In the genomic region with DNA sequence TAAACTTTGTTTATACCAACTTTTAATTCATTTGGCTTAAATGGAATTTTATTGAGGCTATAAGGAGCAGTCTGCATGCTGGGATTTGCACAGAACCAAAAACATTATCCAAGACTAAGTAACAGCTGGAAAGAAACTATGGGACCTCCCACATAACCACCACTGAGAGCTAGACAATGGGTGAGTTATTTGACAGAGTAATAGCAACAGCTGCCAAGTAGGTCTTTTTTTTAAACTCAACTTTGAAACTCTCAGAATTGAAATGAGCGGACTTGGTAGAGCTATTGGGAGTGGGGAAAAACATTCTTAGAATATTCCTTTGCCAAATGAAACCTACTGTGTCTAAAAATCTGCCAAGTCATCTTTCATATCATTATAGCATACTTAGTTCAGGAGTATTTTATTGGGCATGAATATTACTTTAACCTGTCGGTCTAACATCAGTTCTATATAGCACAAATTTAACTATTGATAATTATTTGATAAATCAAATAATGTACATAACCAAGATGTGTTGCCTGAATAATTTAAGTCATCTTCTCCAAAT, we compare ENCODE assay signal across 17 cellular contexts.
DNase-seq lines count a peak whose midpoint lies in the region; ATAC-seq and TF ChIP-seq lines count a peak whose summit lies in the region.
"Had no signal": no experiment of that assay in that cellular context is flagged by ENCODE, and none has a peak within 500 bp of the region (broad histone marks: within the 10 kb centered on the region; RNA-seq: fewer than 3 reads in every experiment).

No MANE protein-coding gene starts in this region.

- no peak overlapping the region for H3K4me3 ChIP-seq in fibroblast of mammary gland (ENCODE audit: control insufficient read depth, low read depth, low read length)
- H3K4me3 ChIP-seq: lung had no signal

- DNase-seq in HT1080 (ENCODE audit: low read depth) (peak; percentile 6), SK-MEL-5 (ENCODE audit: low read depth, low spot score) (peak; percentile 7), fibroblast of mammary gland (ENCODE audit: low read depth) (peak; percentile 14), renal cortical epithelial cell (ENCODE audit: low read depth) (peak; percentile 37), HUDEP-2 (lab: John Stamatoyannopoulos, UW; ENCODE audit: unreplicated experiment in 76 of 76) (no peak), AG08396 (ENCODE audit: low spot score) (no peak), GOT3 (lab: John Stamatoyannopoulos, UW) (no peak)
- DNase-seq: activated B cell treated with CpG ODN at 0.5 μM for 24 hours; activated gamma-delta T cell treated with Interleukin-2 at 50 U/mL for 16 hours; brain microvascular endothelial cell; Kasumi-1; NCI-H1694; NCI-H526 treated with DMSO at 0.1 percent for 48 hours; spleen; stimulated activated naive CD8-positive, alpha-beta T cell treated with anti-CD3 and anti-CD28 coated beads, Interleukin-15, amount 100 ng/mL, for 72 hours had no signal

- ATAC-seq in GM21367 (IDR thresholded peaks at IDR 0.05; ENCODE audit: unreplicated experiment) = no peak
- ATAC-seq: stimulated activated naive CD8-positive, alpha-beta T cell treated with anti-CD3 and anti-CD28 coated beads, Interleukin-15, amount 100 ng/mL, for 72 hours had no signal

- TF ChIP-seq CTCF in fibroblast of mammary gland (conservative IDR thresholded peaks at IDR 0.05; ENCODE audit: control insufficient read depth, insufficient read depth, low read depth, low read length) = no peak

- in situ Hi-C loops in SK-MEL-5 (cut with HindIII; ENCODE audit: low pct_unique_long_range_greater_than_20kb, low sequenced_read_pairs) = no loop called here

Comparison
In these comparisons a context has a peak if more than half of its experiments do, and no peak if none do; other contexts are left out.
1. DNase-seq: peak in HT1080 (single experiment), SK-MEL-5 (single experiment), fibroblast of mammary gland (single experiment) and renal cortical epithelial cell (single experiment); none in HUDEP-2 (0 of 76), AG08396 (single experiment) and GOT3 (single experiment).